1 cellular context compared by ENCODE assay signal in the genomic region with DNA sequence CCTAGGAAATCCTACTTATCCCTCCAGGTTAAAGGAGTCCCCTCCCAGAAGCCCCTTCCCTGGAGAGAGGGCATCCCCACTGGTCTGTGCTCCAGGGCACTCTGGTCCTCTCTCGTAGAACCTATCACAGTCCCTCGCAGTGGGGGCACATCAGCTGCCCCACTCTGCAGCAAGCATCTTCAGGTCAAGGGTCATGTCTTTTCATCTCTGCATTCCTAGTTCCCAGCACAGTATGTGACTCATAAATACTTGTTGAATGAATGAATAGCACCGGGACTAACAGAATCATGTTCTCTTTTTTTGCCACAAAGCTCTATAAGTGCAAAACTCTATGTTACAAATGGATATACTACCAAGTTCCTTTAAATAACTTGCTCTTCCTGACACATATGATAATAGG.
A peak's percentile ranks its signal among the peaks of the same experiment; 100 is the strongest.
TF ChIP-seq lines count a peak whose summit lies in the region.

No MANE protein-coding gene starts in this region.

TF ChIP-seq in HEK293, 187 proteins besides CTCF, POLR2A, EP300 and RAD21 (continued from another document):
- TF ChIP-seq SCRT2 (tag by site-specific recombination; IDR thresholded peaks at IDR 0.05), result peak; percentile 76
